In the genomic region with DNA sequence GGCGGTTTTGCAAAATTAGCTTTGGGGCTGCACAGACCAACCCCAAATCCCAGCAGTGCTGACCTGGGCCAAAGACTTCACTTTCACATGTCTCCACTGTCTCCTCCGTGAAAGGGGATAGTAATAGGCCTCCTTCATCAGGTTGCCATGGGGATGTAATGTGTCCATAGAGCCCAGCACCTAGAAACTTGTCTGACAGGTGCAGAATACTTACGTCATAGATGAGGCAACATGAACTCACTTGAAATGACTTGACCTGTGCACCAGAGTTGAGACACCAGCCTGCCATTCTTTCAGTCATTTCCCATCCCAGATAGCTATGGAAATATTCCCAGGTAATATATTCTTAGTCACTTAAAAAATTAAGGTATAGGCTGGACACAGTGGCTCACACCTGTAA, we compare ENCODE assay signal across 21 cellular contexts.
DNase-seq lines count a peak whose midpoint lies in the region; ATAC-seq and TF ChIP-seq lines count a peak whose summit lies in the region.
"Had no signal": no experiment of that assay in that cellular context is flagged by ENCODE, and none has a peak within 500 bp of the region (broad histone marks: within the 10 kb centered on the region; RNA-seq: fewer than 3 reads in every experiment).

No MANE protein-coding gene starts in this region.

- POLR2A ChIA-PET in RWPE1 (lab: Yijun Ruan, JAX; ENCODE audit: low non-redundant PET) = no interaction called here

- H3K27me3 ChIP-seq in foreskin keratinocyte = no peaks in the 10 kb centered on the region
- H3K27me3 ChIP-seq: BLaER1, SJSA1 had no signal

- no peak for TF ChIP-seq CTCF in RWPE1 (conservative IDR thresholded peaks at IDR 0.05; ENCODE audit: low read depth)
- TF ChIP-seq CTCF in foreskin keratinocyte (conservative IDR thresholded peaks at IDR 0.05) = no peak

- H3K4me1 ChIP-seq in foreskin keratinocyte = peaks cover 7% of the 10 kb centered on the region
- H3K4me1 ChIP-seq: Caco-2, SJSA1 had no signal

- DNase-seq in DMS53 treated with DMSO at 0.1 percent for 48 hours (lab: John Stamatoyannopoulos, UW; ENCODE audit: unreplicated experiment) (peak; percentile 90), HT-29 (ENCODE audit: low spot score) (peak; percentile 6), RWPE1 (ENCODE audit: low spot score) (peak; percentile 68), foreskin keratinocyte (peak; percentile 3 to 15), NCI-H526 treated with DMSO at 0.1 percent for 48 hours (lab: John Stamatoyannopoulos, UW) (no peak)
- DNase-seq: ACHN; CD4-positive, alpha-beta memory T cell; DMS 273 treated with DMSO at 0.1 percent for 48 hours; NCI-H1092 treated with DMSO at 0.1 percent for 48 hours; NCI-H1436 treated with DMSO at 0.1 percent for 48 hours; NCI-H2029 treated with DMSO at 0.1 percent for 48 hours; NCI-H2171 treated with DMSO at 0.1 percent for 48 hours; NCI-H69; T-helper 1 cell had no signal

- CTCF ChIA-PET in RWPE1 (lab: Yijun Ruan, JAX) = no interaction called here

- H3K27ac ChIP-seq in RWPE1 (no peak overlapping the region), foreskin keratinocyte (no peak overlapping the region)
- H3K27ac ChIP-seq: BLaER1, SJSA1 had no signal

- ATAC-seq in foreskin keratinocyte (peak; percentile 58), GM21529 (IDR thresholded peaks at IDR 0.05; ENCODE audit: unreplicated experiment) (no peak), HG02973 (IDR thresholded peaks at IDR 0.05; ENCODE audit: unreplicated experiment) (no peak)
- ATAC-seq: HCT116, K562 had no signal
